18 cellular contexts compared by ENCODE assay signal in the genomic region with DNA sequence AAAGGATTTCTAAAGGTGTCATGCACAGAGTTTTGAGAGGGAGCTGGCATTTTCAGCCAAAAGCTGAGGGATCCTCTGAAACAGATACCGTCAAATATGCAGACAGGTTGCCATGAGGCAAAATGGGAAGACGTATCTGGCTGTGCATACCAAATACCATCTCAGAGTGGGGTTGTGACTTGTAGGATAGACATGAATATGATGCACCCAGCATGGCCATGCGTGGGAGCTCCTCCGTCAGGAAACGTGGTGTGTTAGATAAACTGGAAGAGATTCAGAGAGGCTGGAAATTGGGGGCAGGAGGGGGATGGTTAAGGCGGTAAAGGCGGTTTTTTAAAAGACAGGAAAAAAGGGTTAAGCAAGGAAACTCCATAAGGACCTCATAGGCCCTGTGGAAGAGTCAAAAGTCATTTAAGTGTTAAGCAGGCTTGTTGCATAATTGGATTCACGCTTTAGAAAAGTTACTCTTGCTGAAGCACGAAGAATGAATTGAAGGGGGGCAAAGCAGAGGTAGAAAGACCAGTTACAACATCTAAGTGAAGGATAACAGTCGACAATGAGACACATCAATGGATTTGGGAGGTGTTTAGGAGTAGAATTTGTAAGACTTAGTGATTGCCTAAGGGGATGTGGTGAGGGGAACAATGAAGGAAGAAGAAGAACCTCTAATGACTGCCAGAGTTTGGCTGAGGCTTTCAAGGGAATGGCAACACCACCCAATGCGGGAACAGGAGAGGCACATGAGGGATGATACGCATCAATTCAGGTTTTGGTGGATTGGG.
DNase-seq lines count a peak whose midpoint lies in the region; ATAC-seq and TF ChIP-seq lines count a peak whose summit lies in the region.
"Had no signal": no experiment of that assay in that cellular context is flagged by ENCODE, and none has a peak within 500 bp of the region (broad histone marks: within the 10 kb centered on the region; RNA-seq: fewer than 3 reads in every experiment).

No MANE protein-coding gene starts in this region.

- POLR2A ChIA-PET in activated CD4-positive, alpha-beta T cell treated with anti-CD3 and anti-CD28 coated beads for 36 hours (lab: Charles Lee) = no interaction called here

- no peak for ATAC-seq in activated CD4-positive, alpha-beta T cell treated with anti-CD3 and anti-CD28 coated beads for 36 hours

- H2AFZ ChIP-seq in neural progenitor cell (replicated peaks) = no peak overlapping the region

- H3K27me3 ChIP-seq in brain microvascular endothelial cell (replicated peaks) (no peaks in the 10 kb centered on the region), neural progenitor cell (peaks cover 59% of the 10 kb centered on the region)
- H3K27me3 ChIP-seq: testis had no signal

- H3K9me3 ChIP-seq in neural progenitor cell (ENCODE audit: low read depth) = no peaks in the 10 kb centered on the region
- H3K9me3 ChIP-seq: testis had no signal

- in situ Hi-C loops in brain microvascular endothelial cell (cut with HindIII; ENCODE audit: low pct_ligation_motif_present, low sequenced_read_pairs) = loop anchor here (25.0 kb wide), 1 partner anchor 370 kb away; no protein-coding TSS in a partner anchor

- H3F3A ChIP-seq in neural progenitor cell (ENCODE audit: low read depth) = peaks cover 9% of the 10 kb centered on the region

- H3K36me3 Mint-ChIP-seq in Calu3 (ENCODE audit: insufficient read depth, unreplicated experiment) = peaks cover 19% of the 10 kb centered on the region
- no peaks in the 10 kb centered on the region for H3K36me3 Mint-ChIP-seq in neural progenitor cell
- no peaks in the 10 kb centered on the region for H3K36me3 Mint-ChIP-seq in activated CD4-positive, alpha-beta T cell treated with anti-CD3 and anti-CD28 coated beads for 36 hours (ENCODE audit: low read depth)
- H3K36me3 Mint-ChIP-seq: activated naive CD8-positive, alpha-beta T cell treated with anti-CD3 and anti-CD28 coated beads, Interleukin-2, amount 10 ng/mL, durations not matched to agents 7 days and 5 days had no signal

- no peak for TF ChIP-seq CTCF in Calu3 (IDR thresholded peaks at IDR 0.05; ENCODE audit: unreplicated experiment)
- no peak for TF ChIP-seq CTCF in brain microvascular endothelial cell (IDR thresholded peaks at IDR 0.05; ENCODE audit: low read depth, low read length, missing control alignments)
- no peak for TF ChIP-seq CTCF in neural progenitor cell (IDR thresholded peaks at IDR 0.05)

- H3K4me1 Mint-ChIP-seq in Calu3 (ENCODE audit: low read depth, unreplicated experiment) (peaks cover 55% of the 10 kb centered on the region), neural progenitor cell (peaks cover 8% of the 10 kb centered on the region)
- peaks cover 5% of the 10 kb centered on the region for H3K4me1 Mint-ChIP-seq in activated CD4-positive, alpha-beta T cell treated with anti-CD3 and anti-CD28 coated beads for 36 hours

- no peaks in the 10 kb centered on the region for H3K36me3 ChIP-seq in brain microvascular endothelial cell (replicated peaks)
- H3K36me3 ChIP-seq in neural progenitor cell = no peaks in the 10 kb centered on the region

- intact Hi-C loops in Calu3 (cut with micrococcal nuclease; ENCODE audit: unreplicated experiment) = loop anchor here (5.0 kb wide), 1 partner anchor 165 kb away; no protein-coding TSS in a partner anchor
- intact Hi-C loops in activated CD4-positive, alpha-beta T cell treated with anti-CD3 and anti-CD28 coated beads for 36 hours (cut with DNase I, micrococcal nuclease) = loop anchor here in 1 of 2 experiments (5.0 kb wide), 1 partner anchor 390 kb away; a partner anchor contains a TSS

- peak overlapping the region; percentile 63 for H3K27ac Mint-ChIP-seq in Calu3 (ENCODE audit: unreplicated experiment)
- no peak overlapping the region for H3K27ac Mint-ChIP-seq in neural progenitor cell
- no peak overlapping the region for H3K27ac Mint-ChIP-seq in activated CD4-positive, alpha-beta T cell treated with anti-CD3 and anti-CD28 coated beads for 36 hours
- H3K27ac Mint-ChIP-seq: activated CD4-positive, alpha-beta T cell treated with anti-CD3 and anti-CD28 coated beads, Interleukin-2, amount 10 ng/mL, durations not matched to agents 24 days and 14 days; activated naive CD8-positive, alpha-beta T cell treated with anti-CD3 and anti-CD28 coated beads, Interleukin-2, amount 10 ng/mL, durations not matched to agents 7 days and 5 days; T-helper 1 cell treated with Interleukin-12 subunit alpha and Interleukin-12 subunit beta and Interleukin-4 antibody, amounts not matched to agents 30 μg/mL and 1 μg/mL, for 36 hours had no signal

- H3K9me3 Mint-ChIP-seq in Calu3 (ENCODE audit: low read depth, unreplicated experiment) = no peaks in the 10 kb centered on the region
- H3K9me3 Mint-ChIP-seq in neural progenitor cell = no peaks in the 10 kb centered on the region
- H3K9me3 Mint-ChIP-seq in activated CD4-positive, alpha-beta T cell treated with anti-CD3 and anti-CD28 coated beads for 36 hours (ENCODE audit: low read depth) = no peaks in the 10 kb centered on the region
- H3K9me3 Mint-ChIP-seq: activated CD4-positive, alpha-beta T cell treated with anti-CD3 and anti-CD28 coated beads, Interleukin-2, amount 10 ng/mL, durations not matched to agents 24 days and 14 days; activated naive CD8-positive, alpha-beta T cell treated with anti-CD3 and anti-CD28 coated beads, Interleukin-2, amount 10 ng/mL, durations not matched to agents 7 days and 5 days; T-helper 1 cell treated with Interleukin-12 subunit alpha and Interleukin-12 subunit beta and Interleukin-4 antibody, amounts not matched to agents 30 μg/mL and 1 μg/mL, for 36 hours had no signal

- H3K4me1 ChIP-seq in neural progenitor cell = peaks cover 13% of the 10 kb centered on the region

- DNase-seq in Calu3 (no peak), NOMO-1 (lab: John Stamatoyannopoulos, UW; ENCODE audit: unreplicated experiment in 2 of 2) (peak; percentile 8 to 46), brain microvascular endothelial cell (no peak), neural progenitor cell (ENCODE audit: low spot score) (peak; percentile 18), NCI-H446 treated with DMSO at 0.1 percent for 48 hours (lab: John Stamatoyannopoulos, UW) (no peak), cerebellum (ENCODE audit: low spot score) (no peak), UCSD-AML1 (lab: John Stamatoyannopoulos, UW; ENCODE audit: unreplicated experiment) (no peak)
- no peak for DNase-seq in activated CD4-positive, alpha-beta T cell treated with anti-CD3 and anti-CD28 coated beads for 36 hours
- DNase-seq: activated CD4-positive, alpha-beta T cell treated with anti-CD3 and anti-CD28 coated beads, Interleukin-2, amount 10 ng/mL, durations not matched to agents 24 days and 14 days; activated naive CD8-positive, alpha-beta T cell treated with anti-CD3 and anti-CD28 coated beads, Interleukin-2, amount 10 ng/mL, durations not matched to agents 7 days and 5 days; erythroblast; NCI-H187; NCI-H510A; retina; stimulated activated CD4-positive, alpha-beta T cell treated with anti-CD3 and anti-CD28 coated beads, Interleukin-2, amount 100 ng/mL, for 24 hours had no signal

- no peaks in the 10 kb centered on the region for H3K27me3 Mint-ChIP-seq in Calu3 (ENCODE audit: unreplicated experiment)
- peaks cover 27% of the 10 kb centered on the region for H3K27me3 Mint-ChIP-seq in neural progenitor cell (ENCODE audit: insufficient read depth, low read depth)
- peaks cover 33% of the 10 kb centered on the region for H3K27me3 Mint-ChIP-seq in activated CD4-positive, alpha-beta T cell treated with anti-CD3 and anti-CD28 coated beads for 36 hours

- H3K4me2 ChIP-seq in neural progenitor cell = no peak overlapping the region

- H3K27ac ChIP-seq in brain microvascular endothelial cell (peak overlapping the region; percentile 97), neural progenitor cell (no peak overlapping the region)
- H3K27ac ChIP-seq: RWPE1, testis had no signal

- CTCF ChIA-PET in Calu3 (lab: Charles Lee) = interaction anchor here (0.8 kb wide), 1 partner anchor 91 kb away, joined by 3 read pairs; no protein-coding TSS in a partner anchor
- CTCF ChIA-PET in activated CD4-positive, alpha-beta T cell treated with anti-CD3 and anti-CD28 coated beads for 36 hours (lab: Charles Lee) = interaction anchor here (0.7 kb wide), 3 partner anchors 12 to 1156 kb away, joined by 3 to 4 read pairs (median 3); no protein-coding TSS in a partner anchor

- H3K4me3 Mint-ChIP-seq in Calu3 (ENCODE audit: low read depth, unreplicated experiment) = peak overlapping the region; percentile 18
- peak overlapping the region; percentile 9 for H3K4me3 Mint-ChIP-seq in neural progenitor cell
- no peak overlapping the region for H3K4me3 Mint-ChIP-seq in activated CD4-positive, alpha-beta T cell treated with anti-CD3 and anti-CD28 coated beads for 36 hours
- H3K4me3 Mint-ChIP-seq: activated CD4-positive, alpha-beta T cell treated with anti-CD3 and anti-CD28 coated beads, Interleukin-2, amount 10 ng/mL, durations not matched to agents 24 days and 14 days; activated naive CD8-positive, alpha-beta T cell treated with anti-CD3 and anti-CD28 coated beads, Interleukin-2, amount 10 ng/mL, durations not matched to agents 7 days and 5 days; T-helper 1 cell treated with Interleukin-12 subunit alpha and Interleukin-12 subunit beta and Interleukin-4 antibody, amounts not matched to agents 30 μg/mL and 1 μg/mL, for 36 hours had no signal

- H3K4me3 ChIP-seq in brain microvascular endothelial cell (ENCODE audit: low read depth, low read length) = no peak overlapping the region
- H3K4me3 ChIP-seq in neural progenitor cell = no peak overlapping the region
- H3K4me3 ChIP-seq: testis had no signal

- H3K9ac ChIP-seq in neural progenitor cell = no peak overlapping the region

- BruUV-seq in Calu3 (replicated peaks; lab: Mats Ljungman, UMichigan) = no TSS peak

- H4K20me1 ChIP-seq in neural progenitor cell (ENCODE audit: low read depth) = peaks cover 9% of the 10 kb centered on the region

- H3K79me2 ChIP-seq in neural progenitor cell (ENCODE audit: low read depth) = no peaks in the 10 kb centered on the region

Comparison
In these comparisons a context has a peak if more than half of its experiments do, and no peak if none do; other contexts are left out.
1. DNase-seq: peak in NOMO-1 (2 of 2) and neural progenitor cell (single experiment); none in Calu3 (single experiment), brain microvascular endothelial cell (single experiment), NCI-H446 treated with DMSO at 0.1 percent for 48 hours (single experiment), cerebellum (single experiment), activated CD4-positive, alpha-beta T cell treated with anti-CD3 and anti-CD28 coated beads for 36 hours (single experiment) and UCSD-AML1 (single experiment).